16 cellular contexts compared by ENCODE assay signal in genomic region chr2:86170449-86170848, GRCh38. TPM values are rescaled to one million over a fixed set of nuclear protein-coding genes. Genes with fewer than 3 reads are reported as not detected.
A peak's percentile ranks its signal among the peaks of the same experiment; 100 is the strongest.
DNase-seq lines count a peak whose midpoint lies in the region; ATAC-seq, FAIRE-seq and TF ChIP-seq lines count a peak whose summit lies in the region.
"Had no signal": no experiment of that assay in that cellular context is flagged by ENCODE, and none has a peak within 500 bp of the region (broad histone marks: within the 10 kb centered on the region; RNA-seq: fewer than 3 reads in every experiment).

No MANE protein-coding gene starts in this region.

- H3K27ac Mint-ChIP-seq in T-helper 17 cell = no peak overlapping the region
- no peak overlapping the region for H3K27ac Mint-ChIP-seq in stimulated activated effector memory CD8-positive, alpha-beta T cell treated with anti-CD3 and anti-CD28 coated beads, Interleukin-12 subunit alpha, Interleukin-12 subunit beta, amount 100 ng/mL, for 72 hours

- no peak overlapping the region for H2AFZ ChIP-seq in HepG2 (ENCODE audit: low read length)

- CTCF ChIA-PET in HepG2 (lab: Yijun Ruan, JAX; ENCODE audit: low intra/inter-chr PET ratio, low total read pairs) (no interaction called here), HEK293T (lab: Yijun Ruan, JAX) (no interaction called here)

- no peak for TF ChIP-seq RAD21 in HepG2 (CRISPR knock-in tag; IDR thresholded peaks at IDR 0.05)

- H3K4me3 Mint-ChIP-seq in T-helper 17 cell = no peak overlapping the region
- no peak overlapping the region for H3K4me3 Mint-ChIP-seq in stimulated activated effector memory CD8-positive, alpha-beta T cell treated with anti-CD3 and anti-CD28 coated beads, Interleukin-12 subunit alpha, Interleukin-12 subunit beta, amount 100 ng/mL, for 72 hours
- H3K4me3 Mint-ChIP-seq: CD4-positive, alpha-beta memory T cell had no signal

- no peak for DNase-seq in HepG2 (ENCODE audit: low spot score)
- no peak for DNase-seq in right lobe of liver
- no peak for DNase-seq in T-helper 17 cell
- DNase-seq in stimulated activated effector memory CD8-positive, alpha-beta T cell treated with anti-CD3 and anti-CD28 coated beads, Interleukin-12 subunit alpha, Interleukin-12 subunit beta, amount 100 ng/mL, for 72 hours (ENCODE audit: low spot score in 2 of 2) = no peak
- DNase-seq in H54 (ENCODE audit: insufficient read length, low spot score) = no peak
- no peak for DNase-seq in HEK293T (ENCODE audit: extremely low spot score)
- DNase-seq: C1 segment of cervical spinal cord; Caco-2; CD4-positive, alpha-beta memory T cell; DMS153; DND-41; GOT3; H7; HCEC 1CT had no signal

- no peaks in the 10 kb centered on the region for H3K79me2 ChIP-seq in HepG2 (ENCODE audit: insufficient read depth, low read length)

- H3K36me3 ChIP-seq in HepG2 (replicated peaks in 1 of 2; ENCODE audit: control insufficient read depth in 1 of 2, insufficient read depth in 2 of 2, low read length in 2 of 2) (peaks cover 10 to 85% of the 10 kb centered on the region in 2 experiments), right lobe of liver (peaks cover 0 to 78% (median 25%) of the 10 kb centered on the region in 4 donors)

- no peak for TF ChIP-seq EP300 in HepG2 (IDR thresholded peaks at IDR 0.05; ENCODE audit: low read depth in 2 of 2, low read length in 2 of 2)
- no peak for TF ChIP-seq EP300 in HepG2 (CRISPR knock-in tag; IDR thresholded peaks at IDR 0.05; ENCODE audit: borderline replicate concordance)

- no peaks in the 10 kb centered on the region for H3K27me3 Mint-ChIP-seq in T-helper 17 cell
- H3K27me3 Mint-ChIP-seq: CD4-positive, alpha-beta memory T cell had no signal

- H3K4me1 Mint-ChIP-seq in T-helper 17 cell = peaks cover 22% of the 10 kb centered on the region
- peaks cover 19% of the 10 kb centered on the region for H3K4me1 Mint-ChIP-seq in stimulated activated effector memory CD8-positive, alpha-beta T cell treated with anti-CD3 and anti-CD28 coated beads, Interleukin-12 subunit alpha, Interleukin-12 subunit beta, amount 100 ng/mL, for 72 hours

- H3K4me1 ChIP-seq in HepG2 (ENCODE audit: insufficient read depth, low read length) (no peaks in the 10 kb centered on the region), right lobe of liver (no peaks in the 10 kb centered on the region)

- in situ Hi-C loops in HepG2 (cut with HindIII; ENCODE audit: extremely low pct_ligation_motif_present, low pct_unique_long_range_greater_than_20kb) = no loop called here

- no peak overlapping the region for H3K4me3 ChIP-seq in HepG2 (replicated peaks in 1 of 3; ENCODE audit: insufficient read depth in 1 of 3, low read depth in 2 of 3, low read length in 3 of 3)
- no peak overlapping the region for H3K4me3 ChIP-seq in right lobe of liver

- POLR2A ChIA-PET in HepG2 (lab: Yijun Ruan, JAX) = interaction anchor here (1.4 kb wide), 1 partner anchor 25 kb away, joined by 4 read pairs; the partner anchor contains the start of gene IMMT
- POLR2A ChIA-PET in HEK293T (lab: Yijun Ruan, JAX) = no interaction called here

- WGBS in HepG2 (ENCODE audit: low lambda C conversion rate) = 98% methylated on average over 4 of the region's 4 CpGs
- WGBS in right lobe of liver (ENCODE audit: insufficient coverage, low coverage, low lambda C conversion rate, missing lambda C conversion rate) = 81% methylated on average over 4 of the region's 4 CpGs

- ATAC-seq in HepG2 = no peak
- no peak for ATAC-seq in right lobe of liver
- peak; percentile 62 for ATAC-seq in T-helper 17 cell
- ATAC-seq in stimulated activated effector memory CD8-positive, alpha-beta T cell treated with anti-CD3 and anti-CD28 coated beads, Interleukin-12 subunit alpha, Interleukin-12 subunit beta, amount 100 ng/mL, for 72 hours = peak; percentile 44

- TF ChIP-seq CTCF in HepG2 (CRISPR knock-in tag; IDR thresholded peaks at IDR 0.05) (no peak), right lobe of liver (IDR thresholded peaks at IDR 0.05) (no peak)

- H3K4me2 ChIP-seq in HepG2 (ENCODE audit: low read depth, low read length) = no peak overlapping the region

- H3K9me3 ChIP-seq in HepG2 (ENCODE audit: low read length) = no peaks in the 10 kb centered on the region
- H3K9me3 ChIP-seq in right lobe of liver = no peaks in the 10 kb centered on the region
- H3K9me3 ChIP-seq in T-helper 17 cell (ENCODE audit: control insufficient read depth, low read length, poor library complexity, severe bottlenecking) = no peaks in the 10 kb centered on the region
- H3K9me3 ChIP-seq: Caco-2 had no signal

- H3K36me3 Mint-ChIP-seq in T-helper 17 cell (ENCODE audit: low read depth) = peaks cover 15% of the 10 kb centered on the region
- peaks cover 100% of the 10 kb centered on the region for H3K36me3 Mint-ChIP-seq in stimulated activated effector memory CD8-positive, alpha-beta T cell treated with anti-CD3 and anti-CD28 coated beads, Interleukin-12 subunit alpha, Interleukin-12 subunit beta, amount 100 ng/mL, for 72 hours

- no peak overlapping the region for H3K9ac ChIP-seq in HepG2 (ENCODE audit: insufficient read depth, low read depth, low read length)

- H3K27ac ChIP-seq in HepG2 (ENCODE audit: extremely low read length, insufficient read depth, low read length) = no peak overlapping the region
- H3K27ac ChIP-seq in right lobe of liver = no peak overlapping the region

- no peaks in the 10 kb centered on the region for H4K20me1 ChIP-seq in HepG2 (ENCODE audit: insufficient read depth, low read length)

- TF ChIP-seq POLR2A in HepG2 (IDR thresholded peaks at IDR 0.05; ENCODE audit: insufficient read depth in 1 of 2, low read depth in 2 of 2, low read length in 2 of 2) (no peak), right lobe of liver (IDR thresholded peaks at IDR 0.05) (no peak), H54 (IDR thresholded peaks at IDR 0.05; ENCODE audit: low read depth, low read length) (no peak)

- intact Hi-C loops in HepG2 (cut with micrococcal nuclease; ENCODE audit: unreplicated experiment) (no loop called here), right lobe of liver (cut with DNase I) (no loop called here)

- TSS peak; percentile 12 for BruUV-seq in HepG2 (replicated peaks; lab: Mats Ljungman, UMichigan)

- H3K27me3 ChIP-seq in HepG2 (ENCODE audit: control insufficient read depth in 1 of 2, insufficient read depth in 2 of 2, low read length in 2 of 2) (no peaks in the 10 kb centered on the region), right lobe of liver (no peaks in the 10 kb centered on the region)

- FAIRE-seq in HepG2 (lab: Jason Lieb, UNC) (no peak), H54 (lab: Jason Lieb, UNC) (no peak)
- FAIRE-seq: G401.6, GM12892 had no signal

- no peaks in the 10 kb centered on the region for H3K9me3 Mint-ChIP-seq in stimulated activated effector memory CD8-positive, alpha-beta T cell treated with anti-CD3 and anti-CD28 coated beads, Interleukin-12 subunit alpha, Interleukin-12 subunit beta, amount 100 ng/mL, for 72 hours
- H3K9me3 Mint-ChIP-seq: CD4-positive, alpha-beta memory T cell had no signal

RNA-seq across cellular contexts. Expression of gene IMMT, which starts 24.8 kb away (rescaled TPM):
- 119 and 174 TPM in 2 replicates for total RNA-seq in HepG2 (2016; rRNA removed; fragmentation: Illumina TruSeq; extraction: Trizol)
- 15.3 and 18.4 TPM in 2 replicates for total RNA-seq in HepG2 (2016; cell fraction: cytosol; rRNA removed; fragmentation: Illumina TruSeq; extraction: Trizol; ENCODE audit: low read depth)
- total RNA-seq in HepG2 (2016; cell fraction: insoluble cytoplasmic fraction; rRNA removed; fragmentation: Illumina TruSeq; extraction: Trizol) = 120 and 173 TPM in 2 replicates
- 33.8 and 38.5 TPM in 2 replicates for total RNA-seq in HepG2 (2016; cell fraction: membrane; rRNA removed; fragmentation: Illumina TruSeq; extraction: Trizol)
- 77.7 and 86.2 TPM in 2 replicates for total RNA-seq in HepG2 (2016; cell fraction: nucleus; rRNA removed; fragmentation: Illumina TruSeq; extraction: Trizol)
- polyA plus RNA-seq in HepG2 (2011; rRNA removed) = 52.3 and 63.5 TPM in 2 replicates
- 44.9 and 51.8 TPM in 2 replicates for polyA plus RNA-seq in HepG2 (2011; cell fraction: cytosol; rRNA removed)
- polyA plus RNA-seq in HepG2 (2011; cell fraction: nucleus; rRNA removed) = 33.6 and 36.1 TPM in 2 replicates
- polyA plus RNA-seq in HepG2 (2012) = 82.6 and 99.8 TPM in 2 replicates
- polyA plus RNA-seq in HepG2 (2016; cell fraction: cytosol; fragmentation: Illumina TruSeq; extraction: Trizol; ENCODE audit: low read depth) = 12.7 and 14.4 TPM in 2 replicates
- 192 and 195 TPM in 2 replicates for polyA plus RNA-seq in HepG2 (2016; cell fraction: insoluble cytoplasmic fraction; fragmentation: Illumina TruSeq; extraction: Trizol; ENCODE audit: low read depth)
- polyA plus RNA-seq in HepG2 (2016; cell fraction: membrane; fragmentation: Illumina TruSeq; extraction: Trizol; ENCODE audit: low read depth) = 23.3 and 29.6 TPM in 2 replicates
- polyA plus RNA-seq in HepG2 (2016; cell fraction: nucleus; fragmentation: Illumina TruSeq; extraction: Trizol; ENCODE audit: insufficient read depth, low read depth) = 110 TPM in 2 replicates
- polyA minus RNA-seq in HepG2 (2011; rRNA and poly(A)+ RNA removed; ENCODE audit: low replicate concordance) = 58.1 and 76.7 TPM in 2 replicates
- 66.1 and 82.3 TPM in 2 replicates for polyA minus RNA-seq in HepG2 (2011; cell fraction: cytosol; rRNA and poly(A)+ RNA removed)
- 88.0 and 90.4 TPM in 2 replicates for polyA minus RNA-seq in HepG2 (2011; cell fraction: nucleus; rRNA and poly(A)+ RNA removed)
- total RNA-seq in right lobe of liver = 10 to 100 TPM; 48.9 to 56.9 (median 52.5) TPM
- total RNA-seq in T-helper 17 cell = 10 to 100 TPM; 57.8 to 61.3 TPM

RNA-seq across cellular contexts. Expression of gene MRPL35, which starts 28.8 kb away (rescaled TPM):
- 97.1 and 152 TPM in 2 replicates for total RNA-seq in HepG2 (2016; rRNA removed; fragmentation: Illumina TruSeq; extraction: Trizol)
- total RNA-seq in HepG2 (2016; cell fraction: cytosol; rRNA removed; fragmentation: Illumina TruSeq; extraction: Trizol; ENCODE audit: low read depth) = 25.4 and 27.6 TPM in 2 replicates
- total RNA-seq in HepG2 (2016; cell fraction: insoluble cytoplasmic fraction; rRNA removed; fragmentation: Illumina TruSeq; extraction: Trizol) = 97.8 and 161 TPM in 2 replicates
- total RNA-seq in HepG2 (2016; cell fraction: membrane; rRNA removed; fragmentation: Illumina TruSeq; extraction: Trizol) = 21.6 and 28.9 TPM in 2 replicates
- 35.9 and 40.2 TPM in 2 replicates for total RNA-seq in HepG2 (2016; cell fraction: nucleus; rRNA removed; fragmentation: Illumina TruSeq; extraction: Trizol)
- polyA plus RNA-seq in HepG2 (2011; rRNA removed) = 80.5 and 86.1 TPM in 2 replicates
- polyA plus RNA-seq in HepG2 (2011; cell fraction: cytosol; rRNA removed) = 62.3 and 68.7 TPM in 2 replicates
- 40.2 and 46.3 TPM in 2 replicates for polyA plus RNA-seq in HepG2 (2011; cell fraction: nucleus; rRNA removed)
- polyA plus RNA-seq in HepG2 (2012) = 31.5 and 48.9 TPM in 2 replicates
- 21.8 and 23.1 TPM in 2 replicates for polyA plus RNA-seq in HepG2 (2016; cell fraction: cytosol; fragmentation: Illumina TruSeq; extraction: Trizol; ENCODE audit: low read depth)
- polyA plus RNA-seq in HepG2 (2016; cell fraction: insoluble cytoplasmic fraction; fragmentation: Illumina TruSeq; extraction: Trizol; ENCODE audit: low read depth) = 148 and 150 TPM in 2 replicates
- 17.2 and 19.6 TPM in 2 replicates for polyA plus RNA-seq in HepG2 (2016; cell fraction: membrane; fragmentation: Illumina TruSeq; extraction: Trizol; ENCODE audit: low read depth)
- polyA plus RNA-seq in HepG2 (2016; cell fraction: nucleus; fragmentation: Illumina TruSeq; extraction: Trizol; ENCODE audit: insufficient read depth, low read depth) = 55.3 and 64.5 TPM in 2 replicates
- 143 and 152 TPM in 2 replicates for polyA minus RNA-seq in HepG2 (2011; rRNA and poly(A)+ RNA removed; ENCODE audit: low replicate concordance)
- 21.9 and 30.4 TPM in 2 replicates for polyA minus RNA-seq in HepG2 (2011; cell fraction: cytosol; rRNA and poly(A)+ RNA removed)
- polyA minus RNA-seq in HepG2 (2011; cell fraction: nucleus; rRNA and poly(A)+ RNA removed) = 27.9 and 35.1 TPM in 2 replicates
- 10 to 100 TPM; 21.1 to 42.2 (median 24.1) TPM for total RNA-seq in right lobe of liver
- total RNA-seq in T-helper 17 cell = 1 to 10 TPM; 9.0 to 9.6 TPM

Comparison
In these comparisons a context has a peak if more than half of its experiments do, and no peak if none do; other contexts are left out.
1. ATAC-seq: peak in T-helper 17 cell (single experiment) and stimulated activated effector memory CD8-positive, alpha-beta T cell treated with anti-CD3 and anti-CD28 coated beads, Interleukin-12 subunit alpha, Interleukin-12 subunit beta, amount 100 ng/mL, for 72 hours (single experiment); none in HepG2 (single experiment) and right lobe of liver (0 of 4).